21 cellular contexts compared by ENCODE assay signal in the genomic region with DNA sequence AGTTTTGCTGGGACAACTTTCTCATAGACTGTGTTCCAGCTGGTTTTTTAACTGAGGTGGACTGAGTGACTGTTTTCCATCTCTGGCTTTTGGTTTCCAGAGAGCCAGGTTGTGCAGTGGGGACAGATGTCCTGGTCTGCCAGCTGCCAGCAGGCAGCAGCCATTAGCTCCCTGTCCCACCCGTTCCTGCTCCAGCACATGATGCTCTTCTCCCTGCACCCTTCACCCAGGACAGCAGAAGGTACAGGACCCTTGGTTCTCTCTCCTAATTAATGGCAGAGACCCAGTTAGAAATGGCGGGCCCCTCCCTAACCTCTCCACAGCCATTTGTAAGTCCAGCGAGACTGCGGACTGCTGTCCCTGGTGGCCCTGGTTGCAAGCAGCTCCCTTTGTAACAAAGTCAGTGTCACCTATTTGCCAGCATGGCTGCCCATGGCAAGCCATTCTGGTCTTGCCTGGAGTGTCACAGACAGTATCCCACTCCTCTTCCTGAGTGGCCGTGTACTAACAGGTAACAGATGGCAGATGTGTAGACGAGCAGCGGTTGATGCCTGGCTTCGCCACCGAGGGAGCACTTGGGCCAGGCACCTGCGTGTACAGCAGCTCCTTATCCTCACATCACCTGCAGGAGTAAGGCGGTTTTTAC.
DNase-seq lines count a peak whose midpoint lies in the region; ATAC-seq and TF ChIP-seq lines count a peak whose summit lies in the region.
"Had no signal": no experiment of that assay in that cellular context is flagged by ENCODE, and none has a peak within 500 bp of the region (broad histone marks: within the 10 kb centered on the region; RNA-seq: fewer than 3 reads in every experiment).

No MANE protein-coding gene starts in this region.

- no peak overlapping the region for H3K27ac Mint-ChIP-seq in activated CD8-positive, alpha-beta memory T cell treated with anti-CD3 and anti-CD28 coated beads, Interleukin-2, amount 10 ng/mL, durations not matched to agents 7 days and 5 days
- H3K27ac Mint-ChIP-seq: activated naive CD8-positive, alpha-beta T cell treated with anti-CD3 and anti-CD28 coated beads, Interleukin-2, amount 10 ng/mL, durations not matched to agents 7 days and 5 days; naive B cell had no signal

- CTCF ChIA-PET in activated CD8-positive, alpha-beta memory T cell treated with anti-CD3 and anti-CD28 coated beads, Interleukin-2, amount 10 ng/mL, durations not matched to agents 7 days and 5 days (lab: Charles Lee): no interaction called here

- peaks cover 19% of the 10 kb centered on the region for H3K4me1 ChIP-seq in testis
- H3K4me1 ChIP-seq: right atrium auricular region had no signal

- intact Hi-C loops in testis (cut with DNase I; ENCODE audit: low total_unique reads): no loop called here

- H3K9me3 ChIP-seq in testis: no peaks in the 10 kb centered on the region
- H3K9me3 ChIP-seq: Caco-2, right atrium auricular region, vagina had no signal

- TF ChIP-seq POLR2A in testis (IDR thresholded peaks at IDR 0.05): no peak

- H3K27ac ChIP-seq in testis: no peak overlapping the region
- H3K27ac ChIP-seq: right atrium auricular region, vagina had no signal

- no peak for TF ChIP-seq CTCF in testis (IDR thresholded peaks at IDR 0.05)

- no peaks in the 10 kb centered on the region for H3K36me3 ChIP-seq in testis (ENCODE audit: low read depth, missing control alignments)
- H3K36me3 ChIP-seq: right atrium auricular region, vagina had no signal

- ATAC-seq in activated CD8-positive, alpha-beta memory T cell treated with anti-CD3 and anti-CD28 coated beads, Interleukin-2, amount 10 ng/mL, durations not matched to agents 7 days and 5 days: no peak
- ATAC-seq in HG03520 (IDR thresholded peaks at IDR 0.05; ENCODE audit: unreplicated experiment) (no peak), GM21367 (IDR thresholded peaks at IDR 0.05; ENCODE audit: unreplicated experiment) (no peak)
- ATAC-seq: activated CD4-positive, CD25-positive, alpha-beta regulatory T cell treated with anti-CD3 and anti-CD28 coated beads, Interleukin-2, amount 50 U/mL, for 24 hours had no signal

- no peaks in the 10 kb centered on the region for H3K27me3 ChIP-seq in testis
- H3K27me3 ChIP-seq: right atrium auricular region, vagina had no signal

- 90 to 95% methylated on average over 8 to 11 of the region's 11 CpGs for WGBS in testis, 2 donors

- no peaks in the 10 kb centered on the region for H3K9me3 Mint-ChIP-seq in activated CD8-positive, alpha-beta memory T cell treated with anti-CD3 and anti-CD28 coated beads, Interleukin-2, amount 10 ng/mL, durations not matched to agents 7 days and 5 days (ENCODE audit: low read depth)
- H3K9me3 Mint-ChIP-seq: activated naive CD8-positive, alpha-beta T cell treated with anti-CD3 and anti-CD28 coated beads, Interleukin-2, amount 10 ng/mL, durations not matched to agents 7 days and 5 days; naive B cell had no signal

- DNase-seq in activated CD8-positive, alpha-beta memory T cell treated with anti-CD3 and anti-CD28 coated beads, Interleukin-2, amount 50 U/mL, for 48 hours: peak; percentile 43
- DNase-seq in activated CD8-positive, alpha-beta memory T cell treated with anti-CD3 and anti-CD28 coated beads, Interleukin-2, amount 10 ng/mL, durations not matched to agents 7 days and 5 days: no peak
- peak; percentile 68 for DNase-seq in NCI-H2171 treated with DMSO at 0.1 percent for 48 hours (lab: John Stamatoyannopoulos, UW)
- peak; percentile 39 for DNase-seq in islet precursor cell
- DNase-seq in testis: peak; percentile 7
- no peak for DNase-seq in NCI-H2227 (lab: John Stamatoyannopoulos, UW; ENCODE audit: unreplicated experiment)
- DNase-seq: activated CD8-positive, alpha-beta memory T cell treated with anti-CD3 and anti-CD28 coated beads, Interleukin-2, amount 50 U/mL, for 4 hours; activated naive CD8-positive, alpha-beta T cell treated with anti-CD3 and anti-CD28 coated beads, Interleukin-2, amount 10 ng/mL, durations not matched to agents 7 days and 5 days; Caco-2; GDM1; naive B cell; NCI-H1417 treated with DMSO at 0.1 percent for 48 hours; NCI-H446 treated with DMSO at 0.1 percent for 48 hours; SHP77 treated with DMSO at 0.1 percent for 48 hours; stimulated activated naive CD4-positive, alpha-beta T cell treated with Interleukin-2 at 50 U/mL for 16 hours had no signal

- no peak overlapping the region for H3K4me3 Mint-ChIP-seq in activated CD8-positive, alpha-beta memory T cell treated with anti-CD3 and anti-CD28 coated beads, Interleukin-2, amount 10 ng/mL, durations not matched to agents 7 days and 5 days
- H3K4me3 Mint-ChIP-seq: activated naive CD8-positive, alpha-beta T cell treated with anti-CD3 and anti-CD28 coated beads, Interleukin-2, amount 10 ng/mL, durations not matched to agents 7 days and 5 days; naive B cell had no signal

- no peaks in the 10 kb centered on the region for H3K27me3 Mint-ChIP-seq in activated CD8-positive, alpha-beta memory T cell treated with anti-CD3 and anti-CD28 coated beads, Interleukin-2, amount 10 ng/mL, durations not matched to agents 7 days and 5 days
- H3K27me3 Mint-ChIP-seq: activated naive CD8-positive, alpha-beta T cell treated with anti-CD3 and anti-CD28 coated beads, Interleukin-2, amount 10 ng/mL, durations not matched to agents 7 days and 5 days; naive B cell had no signal

- no peak overlapping the region for H3K4me3 ChIP-seq in testis
- H3K4me3 ChIP-seq: lung, right atrium auricular region, vagina had no signal

- no peaks in the 10 kb centered on the region for H3K36me3 Mint-ChIP-seq in activated CD8-positive, alpha-beta memory T cell treated with anti-CD3 and anti-CD28 coated beads, Interleukin-2, amount 10 ng/mL, durations not matched to agents 7 days and 5 days

- peaks cover 11% of the 10 kb centered on the region for H3K4me1 Mint-ChIP-seq in activated CD8-positive, alpha-beta memory T cell treated with anti-CD3 and anti-CD28 coated beads, Interleukin-2, amount 10 ng/mL, durations not matched to agents 7 days and 5 days

Comparison
In these comparisons a context has a peak if more than half of its experiments do, and no peak if none do; other contexts are left out.
1. DNase-seq: peak in activated CD8-positive, alpha-beta memory T cell treated with anti-CD3 and anti-CD28 coated beads, Interleukin-2, amount 50 U/mL, for 48 hours (single experiment), NCI-H2171 treated with DMSO at 0.1 percent for 48 hours (single experiment), islet precursor cell (single experiment) and testis (single experiment); none in activated CD8-positive, alpha-beta memory T cell treated with anti-CD3 and anti-CD28 coated beads, Interleukin-2, amount 10 ng/mL, durations not matched to agents 7 days and 5 days (single experiment) and NCI-H2227 (single experiment).